Comparison of ENCODE assay signal across 8 cellular contexts in genomic region chr17:50918933-50919296, GRCh38. TPM values are rescaled to one million over a fixed set of nuclear protein-coding genes. Genes with fewer than 3 reads are reported as not detected.
A peak's percentile ranks its signal among the peaks of the same experiment; 100 is the strongest.
DNase-seq lines count a peak whose midpoint lies in the region; ATAC-seq and TF ChIP-seq lines count a peak whose summit lies in the region.

No MANE protein-coding gene starts in this region.

- peak overlapping the region; percentile 35 for H3K4me3 Mint-ChIP-seq in activated CD4-positive, alpha-beta T cell treated with anti-CD3 and anti-CD28 coated beads, Interleukin-2, amount 10 ng/mL, durations not matched to agents 7 days and 5 days

- H3K36me3 Mint-ChIP-seq in activated CD4-positive, alpha-beta T cell treated with anti-CD3 and anti-CD28 coated beads, Interleukin-2, amount 10 ng/mL, durations not matched to agents 7 days and 5 days (ENCODE audit: low read depth), result no peaks in the 10 kb centered on the region

- no peak for TF ChIP-seq EP300 in esophagus muscularis mucosa (IDR thresholded peaks at IDR 0.05)

- H3K27ac Mint-ChIP-seq in activated CD4-positive, alpha-beta T cell treated with anti-CD3 and anti-CD28 coated beads, Interleukin-2, amount 10 ng/mL, durations not matched to agents 7 days and 5 days, result peak overlapping the region; percentile 94

- DNase-seq in COLO829 (ENCODE audit: low spot score) (peak; percentile 35), esophagus muscularis mucosa (ENCODE audit: extremely low spot score) (no peak), retina (peak; percentile 42), NCI-H1048 (lab: John Stamatoyannopoulos, UW) (no peak), NCI-H2171 (lab: John Stamatoyannopoulos, UW) (no peak)
- peak; percentile 43 for DNase-seq in activated CD4-positive, alpha-beta T cell treated with anti-CD3 and anti-CD28 coated beads, Interleukin-2, amount 10 ng/mL, durations not matched to agents 7 days and 5 days

- POLR2A ChIA-PET in activated CD4-positive, alpha-beta T cell treated with anti-CD3 and anti-CD28 coated beads, Interleukin-2, amount 10 ng/mL, durations not matched to agents 7 days and 5 days (lab: Charles Lee), result no interaction called here

- no peaks in the 10 kb centered on the region for H3K9me3 Mint-ChIP-seq in activated CD4-positive, alpha-beta T cell treated with anti-CD3 and anti-CD28 coated beads, Interleukin-2, amount 10 ng/mL, durations not matched to agents 7 days and 5 days

- CTCF ChIA-PET in activated CD4-positive, alpha-beta T cell treated with anti-CD3 and anti-CD28 coated beads, Interleukin-2, amount 10 ng/mL, durations not matched to agents 7 days and 5 days (lab: Charles Lee), result interaction anchor here (0.7 to 1.5 kb wide), 3 partner anchors 10 to 67 kb away, joined by 3 to 6 read pairs (median 3); no protein-coding TSS in a partner anchor

- no peaks in the 10 kb centered on the region for H3K27me3 Mint-ChIP-seq in activated CD4-positive, alpha-beta T cell treated with anti-CD3 and anti-CD28 coated beads, Interleukin-2, amount 10 ng/mL, durations not matched to agents 7 days and 5 days

- no peaks in the 10 kb centered on the region for H3K9me3 ChIP-seq in esophagus muscularis mucosa

- 50% methylated on average over 4 of the region's 5 CpGs for WGBS in esophagus muscularis mucosa

- H3K27ac ChIP-seq in esophagus muscularis mucosa (replicated peaks in 1 of 4), result peak overlapping the region; percentile 81 to 87 (median 86)

- intact Hi-C loops in esophagus muscularis mucosa (cut with DNase I), result no loop called here

- peaks cover 55% of the 10 kb centered on the region for H3K4me1 Mint-ChIP-seq in activated CD4-positive, alpha-beta T cell treated with anti-CD3 and anti-CD28 coated beads, Interleukin-2, amount 10 ng/mL, durations not matched to agents 7 days and 5 days

- H3K4me1 ChIP-seq in esophagus muscularis mucosa, result peaks cover 34 to 73% (median 68%) of the 10 kb centered on the region in 4 donors

- TF ChIP-seq POLR2A in esophagus muscularis mucosa (IDR thresholded peaks at IDR 0.05; ENCODE audit: low read depth), result no peak

- no peaks in the 10 kb centered on the region for H3K27me3 ChIP-seq in esophagus muscularis mucosa

- H3K4me3 ChIP-seq in esophagus muscularis mucosa, result no peak overlapping the region

- ATAC-seq in GM18502 (IDR thresholded peaks at IDR 0.05; ENCODE audit: poor library complexity, unreplicated experiment) (no peak), HG02623 (IDR thresholded peaks at IDR 0.05; ENCODE audit: unreplicated experiment) (no peak)

- H3K36me3 ChIP-seq in esophagus muscularis mucosa, result no peaks in the 10 kb centered on the region

- no peak for TF ChIP-seq CTCF in esophagus muscularis mucosa (IDR thresholded peaks at IDR 0.05)

RNA-seq across cellular contexts. Expression of gene TOB1, which starts 52.8 kb away (rescaled TPM):
- 10 to 100 TPM; 81.8 to 99.0 TPM for total RNA-seq in activated CD4-positive, alpha-beta T cell treated with anti-CD3 and anti-CD28 coated beads, Interleukin-2, amount 10 ng/mL, durations not matched to agents 7 days and 5 days
- total RNA-seq in esophagus muscularis mucosa, result 10 to 100 TPM; 26.7 to 34.4 (median 31.0) TPM

Comparison
In these comparisons a context has a peak if more than half of its experiments do, and no peak if none do; other contexts are left out.
1. DNase-seq: peak in COLO829 (single experiment), activated CD4-positive, alpha-beta T cell treated with anti-CD3 and anti-CD28 coated beads, Interleukin-2, amount 10 ng/mL, durations not matched to agents 7 days and 5 days (single experiment) and retina (single experiment); none in esophagus muscularis mucosa (single experiment), NCI-H1048 (single experiment) and NCI-H2171 (single experiment).